Comparison of ENCODE assay signal across 10 cellular contexts in genomic region chr1:230145953-230146476, GRCh38.
DNase-seq lines count a peak whose midpoint lies in the region; ATAC-seq and TF ChIP-seq lines count a peak whose summit lies in the region.
"Had no signal": no experiment of that assay in that cellular context is flagged by ENCODE, and none has a peak within 500 bp of the region (broad histone marks: within the 10 kb centered on the region; RNA-seq: fewer than 3 reads in every experiment).

No MANE protein-coding gene starts in this region.

- no peaks in the 10 kb centered on the region for H3K27me3 ChIP-seq in HL-60 (ENCODE audit: insufficient read depth, poor library complexity, severe bottlenecking)
- no peaks in the 10 kb centered on the region for H3K27me3 ChIP-seq in sigmoid colon
- H3K27me3 ChIP-seq: pancreas had no signal

- intact Hi-C loops in sigmoid colon (cut with DNase I) = no loop called here

- no peak for TF ChIP-seq POLR2A in sigmoid colon (IDR thresholded peaks at IDR 0.05)

- H3K4me1 Mint-ChIP-seq in activated naive CD8-positive, alpha-beta T cell treated with anti-CD3 and anti-CD28 coated beads, Interleukin-2, amount 50 U/mL, for 24 hours = peaks cover 79% of the 10 kb centered on the region

- H3K27me3 Mint-ChIP-seq in activated naive CD8-positive, alpha-beta T cell treated with anti-CD3 and anti-CD28 coated beads, Interleukin-2, amount 50 U/mL, for 24 hours = no peaks in the 10 kb centered on the region

- H3K27ac Mint-ChIP-seq in activated naive CD8-positive, alpha-beta T cell treated with anti-CD3 and anti-CD28 coated beads, Interleukin-2, amount 50 U/mL, for 24 hours = peak overlapping the region; percentile 18

- ATAC-seq in GM18511 (IDR thresholded peaks at IDR 0.05; ENCODE audit: unreplicated experiment) (peak; percentile 41), left lobe of liver (no peak)
- no peak for ATAC-seq in activated naive CD8-positive, alpha-beta T cell treated with anti-CD3 and anti-CD28 coated beads, Interleukin-2, amount 50 U/mL, for 24 hours

- H3K36me3 ChIP-seq in sigmoid colon = no peaks in the 10 kb centered on the region
- H3K36me3 ChIP-seq: pancreas had no signal

- WGBS in sigmoid colon, 2 donors = 45 to 55% methylated on average over 7 of the region's 7 CpGs

- peak overlapping the region; percentile 41 for H3K4me3 Mint-ChIP-seq in activated naive CD8-positive, alpha-beta T cell treated with anti-CD3 and anti-CD28 coated beads, Interleukin-2, amount 50 U/mL, for 24 hours

- H3K9me3 Mint-ChIP-seq in activated naive CD8-positive, alpha-beta T cell treated with anti-CD3 and anti-CD28 coated beads, Interleukin-2, amount 50 U/mL, for 24 hours = no peaks in the 10 kb centered on the region

- TF ChIP-seq CTCF in HL-60 (IDR thresholded peaks at IDR 0.05; ENCODE audit: insufficient read depth, low read length) (no peak), sigmoid colon (IDR thresholded peaks at IDR 0.05) (no peak)

- peaks cover 0 to 64% (median 46%) of the 10 kb centered on the region in 4 donors for H3K4me1 ChIP-seq in sigmoid colon

- H3K27ac ChIP-seq in HL-60 (replicated peaks) (peak overlapping the region; percentile 46), sigmoid colon (peak overlapping the region; percentile 9 to 36 (median 13))

- H3K9me3 ChIP-seq in sigmoid colon = no peaks in the 10 kb centered on the region
- H3K9me3 ChIP-seq: pancreas had no signal

- peaks cover 6% of the 10 kb centered on the region for H3K36me3 Mint-ChIP-seq in activated naive CD8-positive, alpha-beta T cell treated with anti-CD3 and anti-CD28 coated beads, Interleukin-2, amount 50 U/mL, for 24 hours (ENCODE audit: low read depth)

- H3K4me3 ChIP-seq in HL-60 (replicated peaks; ENCODE audit: insufficient read depth, low read length) = no peak overlapping the region; the same call in 1 of the 2 replicates
- no peak overlapping the region for H3K4me3 ChIP-seq in sigmoid colon
- H3K4me3 ChIP-seq: pancreas had no signal

- TF ChIP-seq EP300 in sigmoid colon (IDR thresholded peaks at IDR 0.05) = no peak

- DNase-seq in HL-60 (ENCODE audit: low read depth in 1 of 2, low spot score in 1 of 2) (peak in 1 of 2 experiments; percentile 75), sigmoid colon (no peak), GOT3 (lab: John Stamatoyannopoulos, UW) (no peak), NCI-H2107 treated with DMSO at 0.1 percent for 48 hours (lab: John Stamatoyannopoulos, UW; ENCODE audit: unreplicated experiment) (no peak), left lobe of liver (ENCODE audit: low spot score) (no peak)
- no peak for DNase-seq in activated naive CD8-positive, alpha-beta T cell treated with anti-CD3 and anti-CD28 coated beads, Interleukin-2, amount 50 U/mL, for 24 hours
- no peak for DNase-seq in activated CD4-positive, CD25-positive, alpha-beta regulatory T cell treated with anti-CD3 and anti-CD28 coated beads, Interleukin-2, amount 50 U/mL, for 72 hours
- DNase-seq: central memory CD4-positive, alpha-beta T cell; pancreas had no signal
